Comparison of ENCODE assay signal across 8 cellular contexts in the genomic region with DNA sequence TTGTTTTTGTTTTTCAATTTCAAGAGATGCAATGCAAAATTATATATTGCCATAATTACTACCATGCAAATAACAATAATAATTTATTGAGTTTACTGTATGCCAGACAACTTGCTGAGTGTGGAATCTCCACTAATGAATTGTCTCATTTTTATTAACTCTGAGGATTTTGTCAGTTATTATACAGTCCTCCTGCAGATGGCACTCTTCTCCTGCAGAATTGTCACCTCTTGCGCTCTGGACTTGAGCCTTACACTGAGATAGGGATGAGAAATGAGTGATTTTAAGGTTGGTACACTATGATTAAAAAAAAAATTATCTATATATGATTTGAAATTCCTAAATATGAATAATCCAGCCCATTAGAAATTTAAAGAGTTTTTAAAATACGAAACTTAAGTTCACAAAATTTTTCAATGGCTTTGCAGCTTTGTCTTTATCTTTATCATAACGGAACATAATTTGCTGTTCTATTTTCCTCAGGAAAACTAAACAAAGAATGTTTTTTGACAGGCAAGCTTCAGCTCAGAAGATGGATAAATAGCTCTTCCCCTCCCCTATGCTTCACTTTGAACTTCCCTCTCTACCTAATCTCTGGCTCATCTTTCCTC. TPM values are rescaled to one million over a fixed set of nuclear protein-coding genes. Genes with fewer than 3 reads are reported as not detected.
DNase-seq lines count a peak whose midpoint lies in the region; ATAC-seq, FAIRE-seq and TF ChIP-seq lines count a peak whose summit lies in the region.

No MANE protein-coding gene starts in this region.

- TF ChIP-seq EP300 in K562 (IDR thresholded peaks at IDR 0.05; ENCODE audit: low read length) (no peak), stomach (IDR thresholded peaks at IDR 0.05) (no peak)

- no peaks in the 10 kb centered on the region for H3K9me1 ChIP-seq in K562 (ENCODE audit: control insufficient read depth, insufficient read depth, low read length)

- no peak overlapping the region for H3K27ac ChIP-seq in OCI-LY1 (ENCODE audit: low read depth, low read length, poor library complexity, severe bottlenecking)
- H3K27ac ChIP-seq in K562 (ENCODE audit: extremely low read depth, low read depth, low read length): no peak overlapping the region
- H3K27ac ChIP-seq in stomach: no peak overlapping the region

- no peak overlapping the region for H2AFZ ChIP-seq in OCI-LY1 (ENCODE audit: low read length)
- H2AFZ ChIP-seq in K562 (ENCODE audit: low read depth, low read length): no peak overlapping the region

- peak; percentile 81 for FAIRE-seq in K562 (lab: Jason Lieb, UNC)

- no peaks in the 10 kb centered on the region; the same call in 1 of the 2 replicates for H3F3A ChIP-seq in OCI-LY1 (ENCODE audit: insufficient read depth, low read length)

- H3K9me2 ChIP-seq in OCI-LY1 (ENCODE audit: low read depth, low read length): no peaks in the 10 kb centered on the region

- H3K4me3 ChIP-seq in OCI-LY1 (ENCODE audit: low read depth, low read length, poor library complexity, severe bottlenecking) (no peak overlapping the region), K562 (no peak overlapping the region), stomach (no peak overlapping the region)

- DNase-seq in DMS53 (lab: John Stamatoyannopoulos, UW) (peak; percentile 64), K562 (ENCODE audit: extremely low read depth in 1 of 4, low spot score in 3 of 4) (peak; percentile 56 to 70 (median 58)), iPS-NIHi7 (ENCODE audit: extremely low spot score) (peak; percentile 44), stomach (no peak)

- TF ChIP-seq POLR2A in K562 (conservative IDR thresholded peaks at IDR 0.05) (no peak), stomach (IDR thresholded peaks at IDR 0.05) (no peak)

- H4K20me1 ChIP-seq in OCI-LY1 (ENCODE audit: insufficient read depth, low read length) (no peaks in the 10 kb centered on the region), K562 (replicated peaks; ENCODE audit: control insufficient read depth, insufficient read depth, low read length) (no peaks in the 10 kb centered on the region)

- BruUV-seq in K562 (replicated peaks; lab: Mats Ljungman, UMichigan): no TSS peak

- no peaks in the 10 kb centered on the region for H3K79me2 ChIP-seq in OCI-LY1 (ENCODE audit: insufficient read depth, low read length)
- H3K79me2 ChIP-seq in K562 (ENCODE audit: control insufficient read depth, insufficient read depth, low read length): no peaks in the 10 kb centered on the region

- no peaks in the 10 kb centered on the region for H3K9me3 ChIP-seq in OCI-LY1 (ENCODE audit: low read length)
- H3K9me3 ChIP-seq in K562 (replicated peaks; ENCODE audit: control insufficient read depth, insufficient read depth, low read depth, low read length): no peaks in the 10 kb centered on the region
- no peaks in the 10 kb centered on the region for H3K9me3 ChIP-seq in stomach

- peak; percentile 76 to 91 for TF ChIP-seq RAD21 in K562 (CRISPR knock-in tag; conservative IDR thresholded peaks at IDR 0.05 in 1 of 2, IDR thresholded peaks at IDR 0.05 in 1 of 2)

- H3K4me1 ChIP-seq in OCI-LY1 (ENCODE audit: insufficient read depth, low read length, severe bottlenecking): no peaks in the 10 kb centered on the region
- H3K4me1 ChIP-seq in K562 (replicated peaks in 1 of 2; ENCODE audit: control insufficient read depth in 2 of 2, insufficient read depth in 2 of 2, low read length in 2 of 2): peaks cover 0 to 4% of the 10 kb centered on the region in 2 experiments; a peak in 1 of 5 replicates
- H3K4me1 ChIP-seq in stomach: no peaks in the 10 kb centered on the region

- H3K9ac ChIP-seq in OCI-LY1 (ENCODE audit: low read length) (no peak overlapping the region), K562 (ENCODE audit: insufficient read depth in 1 of 2, low read depth in 2 of 2, low read length in 2 of 2) (no peak overlapping the region)

- in situ Hi-C loops in K562 (cut with MboI): no loop called here

- WGBS in K562 (ENCODE audit: insufficient coverage, low coverage, missing lambda C conversion rate): 45% methylated on average over 3 of the region's 3 CpGs
- 44 to 56% (median 48%) methylated on average over 3 of the region's 3 CpGs for WGBS in stomach, 5 donors

- H3K27me3 ChIP-seq in OCI-LY1 (ENCODE audit: insufficient read depth, low read length): no peaks in the 10 kb centered on the region
- H3K27me3 ChIP-seq in K562 (ENCODE audit: control insufficient read depth in 2 of 2, insufficient read depth in 2 of 2, low read length in 2 of 2): no peaks in the 10 kb centered on the region
- no peaks in the 10 kb centered on the region for H3K27me3 ChIP-seq in stomach

- CTCF ChIA-PET in K562 (lab: Yijun Ruan, JAX; ENCODE audit: low intra/inter-chr PET ratio): interaction anchor here (0.6 to 1.0 kb wide), 5 partner anchors 399 to 1411 kb away, joined by 3 to 4 read pairs (median 3); partner anchors contain the start of gene CFAP299

- intact Hi-C loops in K562 (cut with micrococcal nuclease) (loop anchor here (1.0 to 5.0 kb wide), 7 partner anchors 91 to 1410 kb away; no protein-coding TSS in a partner anchor), stomach (cut with DNase I; ENCODE audit: low total_unique reads) (no loop called here)

- ATAC-seq in GM19328 (IDR thresholded peaks at IDR 0.05; ENCODE audit: unreplicated experiment): peak; percentile 69
- ATAC-seq in HG03442 (IDR thresholded peaks at IDR 0.05; ENCODE audit: unreplicated experiment): peak; percentile 78
- peak; percentile 86 for ATAC-seq in K562
- ATAC-seq in HG02678 (IDR thresholded peaks at IDR 0.05; ENCODE audit: unreplicated experiment): no peak

- POLR2A ChIA-PET in K562 (lab: Yijun Ruan, JAX): no interaction called here

- peak; percentile 72 for TF ChIP-seq CTCF in OCI-LY1 (IDR thresholded peaks at IDR 0.05; ENCODE audit: low read length)
- TF ChIP-seq CTCF in K562 (IDR thresholded peaks at IDR 0.05 in 2 of 3, conservative IDR thresholded peaks at IDR 0.05 in 1 of 3; ENCODE audit: insufficient read depth in 2 of 3, low read depth in 1 of 3, low read length in 3 of 3): peak; percentile 58 to 84 (median 73)
- peak in 5 of 7 experiments; percentile 43 to 66 (median 56) for TF ChIP-seq CTCF in stomach (IDR thresholded peaks at IDR 0.05)

- H3K4me2 ChIP-seq in OCI-LY1 (ENCODE audit: low read length) (no peak overlapping the region), K562 (ENCODE audit: insufficient read depth, low read length) (no peak overlapping the region)

- H3K36me3 ChIP-seq in OCI-LY1 (ENCODE audit: insufficient read depth, low read length): no peaks in the 10 kb centered on the region
- no peaks in the 10 kb centered on the region for H3K36me3 ChIP-seq in K562 (ENCODE audit: control insufficient read depth, insufficient read depth, low read length)
- no peaks in the 10 kb centered on the region for H3K36me3 ChIP-seq in stomach

TF ChIP-seq in K562, 482 proteins besides CTCF, POLR2A, EP300 and RAD21:
- TF ChIP-seq CC2D1A (IDR thresholded peaks at IDR 0.05) (0 out of 2 replicates have a peak, but pooled peaks have one; percentile 26), TEAD4 (IDR thresholded peaks at IDR 0.05; ENCODE audit: low read length) (no peak), TEAD4 (CRISPR knock-in tag; IDR thresholded peaks at IDR 0.05; ENCODE audit: borderline replicate concordance) (no peak), ZNF175 (CRISPR knock-in tag; IDR thresholded peaks at IDR 0.05; ENCODE audit: low read depth) (no peak), ZNF780A (CRISPR knock-in tag; IDR thresholded peaks at IDR 0.05) (no peak), SMARCA4 (IDR thresholded peaks at IDR 0.05) (no peak), SMC3 (conservative IDR thresholded peaks at IDR 0.05; ENCODE audit: insufficient read depth, low read depth, low read length) (peak; percentile 74), FOXK2 (conservative IDR thresholded peaks at IDR 0.05 in 1 of 2, IDR thresholded peaks at IDR 0.05 in 1 of 2; ENCODE audit: low read depth in 2 of 2) (no peak), SRSF1 (IDR thresholded peaks at IDR 0.05; ENCODE audit: low read depth, low read length) (no peak), RNF2 (IDR thresholded peaks at IDR 0.05) (no peak), ZFP36 (IDR thresholded peaks at IDR 0.05; ENCODE audit: low read depth, low read length, partially characterized antibody) (no peak), NFYB (IDR thresholded peaks at IDR 0.05; ENCODE audit: extremely low read depth, insufficient read length) (no peak)
- TF ChIP-seq, protein P1, sequence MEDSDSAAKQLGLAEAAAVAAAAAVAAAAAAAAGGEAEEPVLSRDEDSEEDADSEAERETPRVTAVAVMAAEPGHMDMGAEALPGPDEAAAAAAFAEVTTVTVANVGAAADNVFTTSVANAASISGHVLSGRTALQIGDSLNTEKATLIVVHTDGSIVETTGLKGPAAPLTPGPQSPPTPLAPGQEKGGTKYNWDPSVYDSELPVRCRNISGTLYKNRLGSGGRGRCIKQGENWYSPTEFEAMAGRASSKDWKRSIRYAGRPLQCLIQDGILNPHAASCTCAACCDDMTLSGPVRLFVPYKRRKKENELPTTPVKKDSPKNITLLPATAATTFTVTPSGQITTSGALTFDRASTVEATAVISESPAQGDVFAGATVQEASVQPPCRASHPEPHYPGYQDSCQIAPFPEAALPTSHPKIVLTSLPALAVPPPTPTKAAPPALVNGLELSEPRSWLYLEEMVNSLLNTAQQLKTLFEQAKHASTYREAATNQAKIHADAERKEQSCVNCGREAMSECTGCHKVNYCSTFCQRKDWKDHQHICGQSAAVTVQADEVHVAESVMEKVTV (CRISPR knock-in tag; IDR thresholded peaks at IDR 0.05): peak; percentile 85

RNA-seq across cellular contexts. Expression of gene PAQR3, which starts 12.7 kb away (rescaled TPM):
- total RNA-seq in K562 (2011; cell fraction: chromatin; rRNA removed; ENCODE audit: low replicate concordance): 30.4 and 87.1 TPM in 2 replicates
- total RNA-seq in K562 (2011; cell fraction: nucleolus; rRNA removed): 11.0 and 17.4 TPM in 2 replicates
- total RNA-seq in K562 (2011; cell fraction: nucleoplasm; rRNA removed): 43.8 and 82.7 TPM in 2 replicates
- 15.3 and 21.6 TPM in 2 replicates for total RNA-seq in K562 (2014; rRNA removed)
- total RNA-seq in K562 (2014; rRNA removed; fragmentation: Illumina TruSeq; extraction: Trizol): 37.5 TPM in 2 replicates
- 27.6 and 31.6 TPM in 2 replicates for total RNA-seq in K562 (2015; rRNA removed; fragmentation: Illumina TruSeq; extraction: Trizol)
- 33.1 and 33.9 TPM in 2 replicates for total RNA-seq in K562 (2021)
- polyA plus RNA-seq in K562 (2011; rRNA removed): 56.1 and 77.1 TPM in 2 replicates
- 20.8 and 58.9 TPM in 2 replicates for polyA plus RNA-seq in K562 (2011; cell fraction: cytosol; rRNA removed)
- 63.4 and 98.2 TPM in 2 replicates for polyA plus RNA-seq in K562 (2011; cell fraction: nucleus; rRNA removed)
- polyA plus RNA-seq in K562 (2012): 29.2 and 31.4 TPM in 2 replicates
- polyA plus RNA-seq in K562 (2014; fragmentation: Illumina TruSeq; extraction: Trizol): 29.7 and 32.8 TPM in 2 replicates
- 10 to 100 TPM; 10.7 to 12.7 TPM for polyA plus RNA-seq in K562 (2014; fragmentation: Nextera tagmentation; extraction: Ambion mirVana)
- polyA plus RNA-seq in K562 (2014; rRNA removed): 20.5 and 31.8 TPM in 2 replicates
- polyA minus RNA-seq in K562 (2011; rRNA and poly(A)+ RNA removed): 99.5 and 126 TPM in 2 replicates
- polyA minus RNA-seq in K562 (2011; cell fraction: cytosol; rRNA and poly(A)+ RNA removed): 40.8 and 41.1 TPM in 2 replicates
- polyA minus RNA-seq in K562 (2011; cell fraction: nucleus; rRNA and poly(A)+ RNA removed): 32.9 and 52.4 TPM in 2 replicates
- total RNA-seq in stomach: 10 to 100 TPM in 3 of 5 donors, 1 to 10 TPM in 2; 2.5 to 33.8 (median 14.3) TPM
- polyA plus RNA-seq in stomach: 1 to 10 TPM; 1.7 to 3.3 (median 2.4) TPM
